ENCODE assay signal across 9 cellular contexts in the genomic region with DNA sequence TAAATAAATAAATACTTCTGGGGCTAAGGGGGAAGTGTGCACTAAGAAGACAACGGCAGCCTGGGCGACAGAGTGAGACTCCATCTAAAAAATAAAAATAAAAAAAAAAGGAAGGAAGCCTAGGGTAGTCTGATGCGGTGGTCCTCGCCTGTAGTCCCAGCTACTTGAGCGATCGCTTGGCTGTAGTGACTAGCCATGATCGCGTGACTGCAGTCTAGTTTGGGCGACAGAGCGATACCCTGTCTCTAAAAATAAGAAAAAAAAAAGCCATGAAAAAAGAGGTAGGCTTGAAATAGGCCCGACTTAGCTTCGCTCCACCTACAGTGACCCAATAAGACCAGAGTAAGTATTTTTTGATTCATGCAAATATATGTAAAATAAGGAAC. TPM values are rescaled to one million over a fixed set of nuclear protein-coding genes. Genes with fewer than 3 reads are reported as not detected.
DNase-seq lines count a peak whose midpoint lies in the region; ATAC-seq, FAIRE-seq and TF ChIP-seq lines count a peak whose summit lies in the region.
"Had no signal": no experiment of that assay in that cellular context is flagged by ENCODE, and none has a peak within 500 bp of the region (broad histone marks: within the 10 kb centered on the region; RNA-seq: fewer than 3 reads in every experiment).

No MANE protein-coding gene starts in this region.

- H3K56ac ChIP-seq in IMR-90 (ENCODE audit: extremely low read depth, insufficient read depth, low read length) (no peak overlapping the region), H1 (replicated peaks; ENCODE audit: insufficient read length, low read depth, low read length) (no peak overlapping the region)

- no peak overlapping the region for H3K4ac ChIP-seq in IMR-90 (ENCODE audit: low read depth, low read length)
- H3K4ac ChIP-seq in H1 (replicated peaks; ENCODE audit: insufficient read length, low read depth, low read length), result no peak overlapping the region

- H2AK9ac ChIP-seq in IMR-90 (replicated peaks; ENCODE audit: low read depth, low read length, poor library complexity), result no peak overlapping the region

- H3K9me3 ChIP-seq in IMR-90 (ENCODE audit: control insufficient read depth, insufficient read depth, low read length) (no peaks in the 10 kb centered on the region), H1 (ENCODE audit: insufficient read depth in 2 of 2, low read depth in 1 of 2, low read length in 1 of 2) (no peaks in the 10 kb centered on the region)

- H3K27ac Mint-ChIP-seq in activated CD8-positive, alpha-beta memory T cell treated with anti-CD3 and anti-CD28 coated beads, Interleukin-2, amount 10 ng/mL, durations not matched to agents 7 days and 5 days, result peak overlapping the region; percentile 78
- peak overlapping the region; percentile 67 to 91 for H3K27ac Mint-ChIP-seq in stimulated activated naive CD8-positive, alpha-beta T cell treated with anti-CD3 and anti-CD28 coated beads, Interleukin-15, amount 100 ng/mL, for 72 hours

- peak overlapping the region; percentile 68 to 81; a peak in 3 of 4 replicates for H4K8ac ChIP-seq in IMR-90 (ENCODE audit: low read depth in 2 of 2, low read length in 2 of 2)
- no peak overlapping the region for H4K8ac ChIP-seq in H1 (ENCODE audit: extremely low read depth, insufficient read depth, low read length)

- H3K4me1 ChIP-seq in IMR-90 (ENCODE audit: control insufficient read depth, insufficient read depth, low read length) (no peaks in the 10 kb centered on the region; the same call in 1 of the 2 replicates), H1 (replicated peaks in 1 of 4; ENCODE audit: control insufficient read depth in 3 of 4, insufficient read depth in 4 of 4, low read length in 3 of 4) (peaks cover 0 to 8% (median 2%) of the 10 kb centered on the region in 4 experiments; a peak in 5 of 7 replicates)

- H3K27me3 Mint-ChIP-seq in activated CD8-positive, alpha-beta memory T cell treated with anti-CD3 and anti-CD28 coated beads, Interleukin-2, amount 10 ng/mL, durations not matched to agents 7 days and 5 days, result no peaks in the 10 kb centered on the region
- no peaks in the 10 kb centered on the region for H3K27me3 Mint-ChIP-seq in stimulated activated naive CD8-positive, alpha-beta T cell treated with anti-CD3 and anti-CD28 coated beads, Interleukin-15, amount 100 ng/mL, for 72 hours

- H2BK120ac ChIP-seq in IMR-90 (ENCODE audit: low read depth, low read length) (no peak overlapping the region), H1 (replicated peaks; ENCODE audit: low read depth, low read length) (no peak overlapping the region)

- H3K36me3 Mint-ChIP-seq in activated CD8-positive, alpha-beta memory T cell treated with anti-CD3 and anti-CD28 coated beads, Interleukin-2, amount 10 ng/mL, durations not matched to agents 7 days and 5 days, result peaks cover 7% of the 10 kb centered on the region

- no peaks in the 10 kb centered on the region for H3K27me3 ChIP-seq in IMR-90 (ENCODE audit: control insufficient read depth, insufficient read depth, low read length)
- H3K27me3 ChIP-seq in H1 (replicated peaks in 1 of 4; ENCODE audit: control insufficient read depth in 3 of 4, extremely low read depth in 1 of 4, insufficient read depth in 3 of 4, low read length in 3 of 4), result no peaks in the 10 kb centered on the region

- H3K36me3 ChIP-seq in IMR-90 (ENCODE audit: control insufficient read depth, insufficient read depth, low read length), result peaks cover 9% of the 10 kb centered on the region; the same call in 1 of the 2 replicates
- H3K36me3 ChIP-seq in H1 (ENCODE audit: control insufficient read depth in 2 of 4, insufficient read depth in 4 of 4, low read length in 3 of 4), result peaks cover 5 to 12% (median 7%) of the 10 kb centered on the region in 4 experiments; a peak in 5 of 8 replicates

- H3K79me2 ChIP-seq in H1 (ENCODE audit: control insufficient read depth in 1 of 2, insufficient read depth in 2 of 2, low read length in 2 of 2), result peaks cover 3 to 12% of the 10 kb centered on the region in 2 experiments; a peak in 3 of 4 replicates

- peak overlapping the region; percentile 91 for H3K4me3 Mint-ChIP-seq in activated CD8-positive, alpha-beta memory T cell treated with anti-CD3 and anti-CD28 coated beads, Interleukin-2, amount 10 ng/mL, durations not matched to agents 7 days and 5 days
- H3K4me3 Mint-ChIP-seq in stimulated activated naive CD8-positive, alpha-beta T cell treated with anti-CD3 and anti-CD28 coated beads, Interleukin-15, amount 100 ng/mL, for 72 hours, result peak overlapping the region; percentile 82 to 92

- H3K4me2 ChIP-seq in IMR-90 (ENCODE audit: low read depth, low read length) (no peak overlapping the region), H1 (ENCODE audit: insufficient read depth in 1 of 2, low read depth in 2 of 2, low read length in 2 of 2) (no peak overlapping the region)

- H4K91ac ChIP-seq in IMR-90 (ENCODE audit: insufficient read depth, low read depth, low read length) (no peak overlapping the region), H1 (replicated peaks; ENCODE audit: insufficient read length, low read length) (no peak overlapping the region)

- peak overlapping the region; percentile 36 for H2AFZ ChIP-seq in IMR-90 (replicated peaks; ENCODE audit: low read length, poor library complexity)
- 0 out of 2 replicates have a peak overlapping the region, but pooled peaks have one; percentile 55 for H2AFZ ChIP-seq in H1 (ENCODE audit: low read length)

- H3K4me3 ChIP-seq in IMR-90 (ENCODE audit: insufficient read depth, low read depth, low read length), result no peak overlapping the region
- peak overlapping the region in 1 of 4 experiments; percentile 31; a peak in 1 of 8 replicates for H3K4me3 ChIP-seq in H1 (ENCODE audit: extremely low read depth in 1 of 4, insufficient read depth in 2 of 4, low read depth in 3 of 4, low read length in 4 of 4)

- H3K23ac ChIP-seq in IMR-90 (ENCODE audit: low read depth, low read length) (no peak overlapping the region), H1 (ENCODE audit: insufficient read length) (no peak overlapping the region)

- peaks cover 25% of the 10 kb centered on the region for H3K4me1 Mint-ChIP-seq in activated CD8-positive, alpha-beta memory T cell treated with anti-CD3 and anti-CD28 coated beads, Interleukin-2, amount 10 ng/mL, durations not matched to agents 7 days and 5 days
- H3K4me1 Mint-ChIP-seq in stimulated activated naive CD8-positive, alpha-beta T cell treated with anti-CD3 and anti-CD28 coated beads, Interleukin-15, amount 100 ng/mL, for 72 hours, result peaks cover 29% of the 10 kb centered on the region

- in situ Hi-C loops in IMR-90 (cut with MboI; ENCODE audit: low sequenced_read_pairs), result no loop called here

- POLR2A ChIA-PET in IMR-90 (lab: Charles Lee; ENCODE audit: unreplicated experiment), result interaction anchor here (0.7 kb wide), 1 partner anchor 51 kb away, joined by 4 read pairs; a partner anchor contains a TSS
- POLR2A ChIA-PET in H1 (lab: Charles Lee; ENCODE audit: partially characterized antibody), result interaction anchor here (0.6 to 12.8 kb wide), 16 partner anchors 13 to 441 kb away, joined by 3 to 113 read pairs (median 5); a partner anchor contains a TSS

- dilution Hi-C loops in IMR-90 (cut with HindIII; ENCODE audit: low sequenced_read_pairs, unreplicated experiment), result no loop called here

- H3K9ac ChIP-seq in IMR-90 (ENCODE audit: low read depth, low read length) (no peak overlapping the region), H1 (replicated peaks in 1 of 4; ENCODE audit: extremely low read depth in 1 of 4, low read depth in 3 of 4, low read length in 3 of 4) (no peak overlapping the region)

- no peak for DNase-seq in activated CD8-positive, alpha-beta memory T cell treated with anti-CD3 and anti-CD28 coated beads, Interleukin-2, amount 10 ng/mL, durations not matched to agents 7 days and 5 days
- no peak for DNase-seq in activated CD8-positive, alpha-beta memory T cell treated with anti-CD3 and anti-CD28 coated beads for 24 hours
- no peak for DNase-seq in IMR-90
- no peak for DNase-seq in H1 (ENCODE audit: low read depth in 1 of 2, low spot score in 2 of 2)
- DNase-seq in stimulated activated naive CD8-positive, alpha-beta T cell treated with anti-CD3 and anti-CD28 coated beads, Interleukin-15, amount 100 ng/mL, for 72 hours, result no peak
- no peak for DNase-seq in NCI-H748 (lab: John Stamatoyannopoulos, UW; ENCODE audit: unreplicated experiment)
- DNase-seq in CD1c-positive myeloid dendritic cell (ENCODE audit: extremely low spot score), result no peak
- DNase-seq in COLO668 (lab: John Stamatoyannopoulos, UW; ENCODE audit: unreplicated experiment), result no peak

- no peak overlapping the region for H2BK12ac ChIP-seq in H1 (ENCODE audit: low read depth, low read length)

- H3K27ac ChIP-seq in IMR-90 (ENCODE audit: insufficient read depth, low read length) (no peak overlapping the region), H1 (ENCODE audit: low read depth, low read length) (no peak overlapping the region)

- H3K14ac ChIP-seq in IMR-90 (replicated peaks; ENCODE audit: low read depth, low read length) (no peak overlapping the region), H1 (ENCODE audit: insufficient read length) (no peak overlapping the region)

- H3K18ac ChIP-seq in IMR-90 (ENCODE audit: low read depth, low read length) (no peak overlapping the region), H1 (ENCODE audit: extremely low read depth, low read length) (no peak overlapping the region)

- H3K9me3 Mint-ChIP-seq in activated CD8-positive, alpha-beta memory T cell treated with anti-CD3 and anti-CD28 coated beads, Interleukin-2, amount 10 ng/mL, durations not matched to agents 7 days and 5 days (ENCODE audit: low read depth), result no peaks in the 10 kb centered on the region
- no peaks in the 10 kb centered on the region for H3K9me3 Mint-ChIP-seq in stimulated activated naive CD8-positive, alpha-beta T cell treated with anti-CD3 and anti-CD28 coated beads, Interleukin-15, amount 100 ng/mL, for 72 hours

- ATAC-seq in activated CD8-positive, alpha-beta memory T cell treated with anti-CD3 and anti-CD28 coated beads, Interleukin-2, amount 10 ng/mL, durations not matched to agents 7 days and 5 days, result no peak
- no peak for ATAC-seq in IMR-90 (ENCODE audit: low read depth)
- no peak for ATAC-seq in stimulated activated naive CD8-positive, alpha-beta T cell treated with anti-CD3 and anti-CD28 coated beads, Interleukin-15, amount 100 ng/mL, for 72 hours

- no peaks in the 10 kb centered on the region for H3K9me1 ChIP-seq in IMR-90 (ENCODE audit: insufficient read depth, low read length)

- no peaks in the 10 kb centered on the region for H3K23me2 ChIP-seq in H1 (ENCODE audit: low read depth, low read length)

- H3K79me1 ChIP-seq in IMR-90 (ENCODE audit: low read depth in 1 of 2, low read length in 2 of 2), result peaks cover 0 to 22% of the 10 kb centered on the region in 2 experiments; a peak in 2 of 4 replicates
- H3K79me1 ChIP-seq in H1 (ENCODE audit: low read depth, low read length), result no peaks in the 10 kb centered on the region; the same call in 1 of the 2 replicates

- TF ChIP-seq RAD21 in IMR-90 (IDR thresholded peaks at IDR 0.05; ENCODE audit: low read length) (no peak), H1 (IDR thresholded peaks at IDR 0.05 in 1 of 2, conservative IDR thresholded peaks at IDR 0.05 in 1 of 2; ENCODE audit: low read depth in 2 of 2, low read length in 2 of 2) (no peak)

- H2BK15ac ChIP-seq in IMR-90 (ENCODE audit: low read depth, low read length) (no peak overlapping the region), H1 (ENCODE audit: low read length) (no peak overlapping the region)

- TF ChIP-seq CTCF in IMR-90 (conservative IDR thresholded peaks at IDR 0.05; ENCODE audit: low read depth, low read length) (no peak), H1 (IDR thresholded peaks at IDR 0.05; ENCODE audit: control extremely low read depth in 1 of 3, insufficient read depth in 1 of 3, low read depth in 1 of 3, low read length in 3 of 3) (no peak)

- no peak for TF ChIP-seq EP300 in H1 (IDR thresholded peaks at IDR 0.05; ENCODE audit: borderline replicate concordance in 1 of 2, low read depth in 2 of 2, low read length in 2 of 2)

- intact Hi-C loops in IMR-90 (cut with micrococcal nuclease), result no loop called here

- peak overlapping the region; percentile 11; the same call in 1 of the 2 replicates for H4K5ac ChIP-seq in IMR-90 (ENCODE audit: low read depth, low read length)
- no peak overlapping the region for H4K5ac ChIP-seq in H1 (ENCODE audit: insufficient read length, low read depth, low read length)

- CTCF ChIA-PET in activated CD8-positive, alpha-beta memory T cell treated with anti-CD3 and anti-CD28 coated beads, Interleukin-2, amount 10 ng/mL, durations not matched to agents 7 days and 5 days (lab: Charles Lee), result interaction anchor here (0.6 to 12.2 kb wide), 15 partner anchors 9 to 307 kb away, joined by 3 to 132 read pairs (median 4); a partner anchor contains a TSS
- CTCF ChIA-PET in IMR-90 (lab: Yijun Ruan, JAX), result interaction anchor here (0.5 kb wide), 1 partner anchor 13 kb away, joined by 3 read pairs; no protein-coding TSS in a partner anchor
- CTCF ChIA-PET in H1 (lab: Charles Lee; ENCODE audit: partially characterized antibody), result interaction anchor here (0.6 to 2.7 kb wide), 7 partner anchors 17 to 200 kb away, joined by 3 to 8 read pairs (median 6); a partner anchor contains a TSS

- H2AK5ac ChIP-seq in IMR-90 (ENCODE audit: low read depth, low read length) (no peak overlapping the region), H1 (ENCODE audit: low read depth, low read length) (no peak overlapping the region)

- BruUV-seq in IMR-90 (replicated peaks; lab: Mats Ljungman, UMichigan), result no TSS peak

- no peak for FAIRE-seq in H1 (lab: Jason Lieb, UNC)

- H2BK20ac ChIP-seq in IMR-90 (ENCODE audit: low read depth, low read length) (no peak overlapping the region), H1 (ENCODE audit: low read length) (no peak overlapping the region)

- no peak for TF ChIP-seq POLR2A in IMR-90 (IDR thresholded peaks at IDR 0.05; ENCODE audit: low read depth, low read length)
- TF ChIP-seq POLR2A in H1 (IDR thresholded peaks at IDR 0.05; ENCODE audit: control extremely low read depth in 1 of 2, low read depth in 2 of 2, low read length in 2 of 2), result no peak

- no peak overlapping the region for H2BK5ac ChIP-seq in IMR-90 (ENCODE audit: low read depth, low read length, poor library complexity, severe bottlenecking)
- peak overlapping the region; percentile 18; the same call in 1 of the 2 replicates for H2BK5ac ChIP-seq in H1 (ENCODE audit: low read depth, low read length)

- H4K20me1 ChIP-seq in IMR-90 (ENCODE audit: insufficient read depth, low read length) (no peaks in the 10 kb centered on the region), H1 (replicated peaks in 1 of 2; ENCODE audit: control insufficient read depth in 1 of 2, insufficient read depth in 2 of 2, low read length in 2 of 2) (no peaks in the 10 kb centered on the region)

- no CpG with 5 or more reads among the region's 12 CpGs for WGBS in IMR-90 (ENCODE audit: extremely low coverage in 2 of 2, insufficient read length in 1 of 2), 2 experiments
- 80% methylated on average over 12 of the region's 12 CpGs; no CpG with 5 or more reads in 1 of the 2 experiments for WGBS in H1 (ENCODE audit: extremely low coverage in 1 of 2, insufficient coverage in 1 of 2, insufficient read length in 1 of 2, insufficient replicate concordance in 2 of 2, low coverage in 1 of 2, low lambda C conversion rate in 2 of 2, missing lambda C conversion rate in 1 of 2), 2 experiments

RNA-seq across cellular contexts. Expression of a gene that starts 0.7 kb away (rescaled TPM):
- 100 to 1,000 TPM; 113 to 117 TPM for total RNA-seq in activated CD8-positive, alpha-beta memory T cell treated with anti-CD3 and anti-CD28 coated beads, Interleukin-2, amount 10 ng/mL, durations not matched to agents 7 days and 5 days
- 76.7 and 101 TPM in 2 replicates for total RNA-seq in IMR-90 (2012; rRNA removed)
- polyA plus RNA-seq in IMR-90 (2012; rRNA removed), result 95.1 and 106 TPM in 2 replicates
- polyA plus RNA-seq in IMR-90 (2012; cell fraction: cytosol; rRNA removed), result 102 and 118 TPM in 2 replicates
- polyA plus RNA-seq in IMR-90 (2012; cell fraction: nucleus; rRNA removed; ENCODE audit: low replicate concordance), result 135 and 157 TPM in 2 replicates
- 127 and 134 TPM in 2 replicates for total RNA-seq in H1 (2021; fragmentation: NEBNext Ultra II Directional; extraction: Animal tissue kit (Norgen Biotek cat#: 25700))
- polyA plus RNA-seq in H1 (2011; rRNA removed), result 133 and 153 TPM in 2 replicates
- 175 TPM for polyA plus RNA-seq in H1 (2011; cell fraction: cytosol; rRNA removed)
- polyA plus RNA-seq in H1 (2011; cell fraction: nucleus; rRNA removed), result 164 TPM
- 122 to 160 TPM (median 149 TPM) in 4 replicates for polyA plus RNA-seq in H1 (2012, experiment 1 of 2)
- polyA plus RNA-seq in H1 (2012, experiment 2 of 2), result 178 TPM
- polyA plus RNA-seq in H1 (2013, experiment 1 of 2), result 122 TPM
- 117 TPM for polyA plus RNA-seq in H1 (2013, experiment 2 of 2)
- 47.9 and 65.4 TPM in 2 replicates for polyA minus RNA-seq in H1 (2011; rRNA and poly(A)+ RNA removed)
- polyA minus RNA-seq in H1 (2011; cell fraction: cytosol; rRNA and poly(A)+ RNA removed), result 44.4 TPM
- 31.5 TPM for polyA minus RNA-seq in H1 (2011; cell fraction: nucleus; rRNA and poly(A)+ RNA removed)

RNA-seq across cellular contexts. Expression of a gene that starts 2.0 kb away (rescaled TPM):
- not detected for total RNA-seq in activated CD8-positive, alpha-beta memory T cell treated with anti-CD3 and anti-CD28 coated beads, Interleukin-2, amount 10 ng/mL, durations not matched to agents 7 days and 5 days
- not detected in 2 replicates for total RNA-seq in IMR-90 (2012; rRNA removed)
- polyA plus RNA-seq in IMR-90 (2012; rRNA removed) (not detected in 2 replicates), H1 (2011; rRNA removed) (5.0 and 5.7 TPM in 2 replicates)
- polyA plus RNA-seq in IMR-90 (2012; cell fraction: cytosol; rRNA removed), result not detected in 2 replicates
- 0.05 and 0.07 TPM in 2 replicates for polyA plus RNA-seq in IMR-90 (2012; cell fraction: nucleus; rRNA removed; ENCODE audit: low replicate concordance)
- 6.5 and 7.5 TPM in 2 replicates for total RNA-seq in H1 (2021; fragmentation: NEBNext Ultra II Directional; extraction: Animal tissue kit (Norgen Biotek cat#: 25700))
- polyA plus RNA-seq in H1 (2011; cell fraction: cytosol; rRNA removed), result 7.1 TPM
- 20.9 TPM for polyA plus RNA-seq in H1 (2011; cell fraction: nucleus; rRNA removed)
- polyA plus RNA-seq in H1 (2012, experiment 1 of 2), result 3.0 to 7.7 TPM (median 6.3 TPM) in 4 replicates
- polyA plus RNA-seq in H1 (2012, experiment 2 of 2), result 4.8 TPM
- 4.7 TPM for polyA plus RNA-seq in H1 (2013, experiment 1 of 2)
- polyA plus RNA-seq in H1 (2013, experiment 2 of 2), result 3.2 TPM
- 3.2 and 4.3 TPM in 2 replicates for polyA minus RNA-seq in H1 (2011; rRNA and poly(A)+ RNA removed)
- 2.9 TPM for polyA minus RNA-seq in H1 (2011; cell fraction: cytosol; rRNA and poly(A)+ RNA removed)
- 6.2 TPM for polyA minus RNA-seq in H1 (2011; cell fraction: nucleus; rRNA and poly(A)+ RNA removed)
- total RNA-seq: fibroblast of villous mesenchyme had no signal

RNA-seq across cellular contexts. Expression of a gene that starts 15.1 kb away (rescaled TPM):
- total RNA-seq in activated CD8-positive, alpha-beta memory T cell treated with anti-CD3 and anti-CD28 coated beads, Interleukin-2, amount 10 ng/mL, durations not matched to agents 7 days and 5 days, result 10 to 100 TPM in 1 of 2 experiments, 1 to 10 TPM in 1; 9.2 to 17.2 TPM
- under 0.01 and 0.28 TPM in 2 replicates for total RNA-seq in IMR-90 (2012; rRNA removed)
- 0.87 and 1.0 TPM in 2 replicates for polyA plus RNA-seq in IMR-90 (2012; rRNA removed)
- 0.21 and 0.33 TPM in 2 replicates for polyA plus RNA-seq in IMR-90 (2012; cell fraction: cytosol; rRNA removed)
- polyA plus RNA-seq in IMR-90 (2012; cell fraction: nucleus; rRNA removed; ENCODE audit: low replicate concordance), result 3.9 and 9.0 TPM in 2 replicates
- 6.1 and 6.8 TPM in 2 replicates for total RNA-seq in H1 (2021; fragmentation: NEBNext Ultra II Directional; extraction: Animal tissue kit (Norgen Biotek cat#: 25700))
- 9.6 and 14.2 TPM in 2 replicates for polyA plus RNA-seq in H1 (2011; rRNA removed)
- polyA plus RNA-seq in H1 (2011; cell fraction: cytosol; rRNA removed), result 7.4 TPM
- 23.9 TPM for polyA plus RNA-seq in H1 (2011; cell fraction: nucleus; rRNA removed)
- polyA plus RNA-seq in H1 (2012, experiment 1 of 2), result 6.3 to 9.3 TPM (median 8.4 TPM) in 4 replicates
- polyA plus RNA-seq in H1 (2012, experiment 2 of 2), result 5.2 TPM
- 5.3 TPM for polyA plus RNA-seq in H1 (2013, experiment 1 of 2)
- polyA plus RNA-seq in H1 (2013, experiment 2 of 2), result 4.5 TPM
- 3.7 and 4.0 TPM in 2 replicates for polyA minus RNA-seq in H1 (2011; rRNA and poly(A)+ RNA removed)
- 3.3 TPM for polyA minus RNA-seq in H1 (2011; cell fraction: cytosol; rRNA and poly(A)+ RNA removed)
- 10.3 TPM for polyA minus RNA-seq in H1 (2011; cell fraction: nucleus; rRNA and poly(A)+ RNA removed)

RNA-seq across cellular contexts. Expression of a gene that starts 20.9 kb away (rescaled TPM):
- 1 to 10 TPM; 2.7 to 4.7 TPM for total RNA-seq in activated CD8-positive, alpha-beta memory T cell treated with anti-CD3 and anti-CD28 coated beads, Interleukin-2, amount 10 ng/mL, durations not matched to agents 7 days and 5 days
- total RNA-seq in IMR-90 (2012; rRNA removed), result 8.4 and 10.0 TPM in 2 replicates
- polyA plus RNA-seq in IMR-90 (2012; rRNA removed) (20.5 and 28.5 TPM in 2 replicates), H1 (2011; rRNA removed) (99.7 and 147 TPM in 2 replicates)
- 18.7 and 47.4 TPM in 2 replicates for polyA plus RNA-seq in IMR-90 (2012; cell fraction: cytosol; rRNA removed)
- 17.3 and 46.5 TPM in 2 replicates for polyA plus RNA-seq in IMR-90 (2012; cell fraction: nucleus; rRNA removed; ENCODE audit: low replicate concordance)
- 114 and 121 TPM in 2 replicates for total RNA-seq in H1 (2021; fragmentation: NEBNext Ultra II Directional; extraction: Animal tissue kit (Norgen Biotek cat#: 25700))
- 99.1 TPM for polyA plus RNA-seq in H1 (2011; cell fraction: cytosol; rRNA removed)
- polyA plus RNA-seq in H1 (2011; cell fraction: nucleus; rRNA removed), result 109 TPM
- 37.1 to 70.0 TPM (median 67.4 TPM) in 4 replicates for polyA plus RNA-seq in H1 (2012, experiment 1 of 2)
- polyA plus RNA-seq in H1 (2012, experiment 2 of 2), result 49.4 TPM
- polyA plus RNA-seq in H1 (2013, experiment 1 of 2), result 80.9 TPM
- polyA plus RNA-seq in H1 (2013, experiment 2 of 2), result 80.6 TPM
- 13.6 and 23.1 TPM in 2 replicates for polyA minus RNA-seq in H1 (2011; rRNA and poly(A)+ RNA removed)
- 72.8 TPM for polyA minus RNA-seq in H1 (2011; cell fraction: cytosol; rRNA and poly(A)+ RNA removed)
- polyA minus RNA-seq in H1 (2011; cell fraction: nucleus; rRNA and poly(A)+ RNA removed), result 43.6 TPM

RNA-seq across cellular contexts. Expression of a gene that starts 36.6 kb away (rescaled TPM):
- total RNA-seq in activated CD8-positive, alpha-beta memory T cell treated with anti-CD3 and anti-CD28 coated beads, Interleukin-2, amount 10 ng/mL, durations not matched to agents 7 days and 5 days, result 10 to 100 TPM; 10.1 to 10.7 TPM
- 3.6 and 3.9 TPM in 2 replicates for total RNA-seq in IMR-90 (2012; rRNA removed)
- polyA plus RNA-seq in IMR-90 (2012; rRNA removed), result 10.2 and 11.4 TPM in 2 replicates
- polyA plus RNA-seq in IMR-90 (2012; cell fraction: cytosol; rRNA removed), result 8.5 and 19.6 TPM in 2 replicates
- 4.4 and 10.7 TPM in 2 replicates for polyA plus RNA-seq in IMR-90 (2012; cell fraction: nucleus; rRNA removed; ENCODE audit: low replicate concordance)
- total RNA-seq in H1 (2021; fragmentation: NEBNext Ultra II Directional; extraction: Animal tissue kit (Norgen Biotek cat#: 25700)), result 11.3 and 14.5 TPM in 2 replicates
- 18.7 and 28.5 TPM in 2 replicates for polyA plus RNA-seq in H1 (2011; rRNA removed)
- 17.5 TPM for polyA plus RNA-seq in H1 (2011; cell fraction: cytosol; rRNA removed)
- 15.7 TPM for polyA plus RNA-seq in H1 (2011; cell fraction: nucleus; rRNA removed)
- 8.6 to 15.1 TPM (median 14.3 TPM) in 4 replicates for polyA plus RNA-seq in H1 (2012, experiment 1 of 2)
- 12.6 TPM for polyA plus RNA-seq in H1 (2012, experiment 2 of 2)
- 5.9 TPM for polyA plus RNA-seq in H1 (2013, experiment 1 of 2)
- 5.6 TPM for polyA plus RNA-seq in H1 (2013, experiment 2 of 2)
- polyA minus RNA-seq in H1 (2011; rRNA and poly(A)+ RNA removed), result 6.0 and 8.9 TPM in 2 replicates
- 11.1 TPM for polyA minus RNA-seq in H1 (2011; cell fraction: cytosol; rRNA and poly(A)+ RNA removed)
- 9.8 TPM for polyA minus RNA-seq in H1 (2011; cell fraction: nucleus; rRNA and poly(A)+ RNA removed)
